16 cellular contexts compared by ENCODE assay signal in the genomic region with DNA sequence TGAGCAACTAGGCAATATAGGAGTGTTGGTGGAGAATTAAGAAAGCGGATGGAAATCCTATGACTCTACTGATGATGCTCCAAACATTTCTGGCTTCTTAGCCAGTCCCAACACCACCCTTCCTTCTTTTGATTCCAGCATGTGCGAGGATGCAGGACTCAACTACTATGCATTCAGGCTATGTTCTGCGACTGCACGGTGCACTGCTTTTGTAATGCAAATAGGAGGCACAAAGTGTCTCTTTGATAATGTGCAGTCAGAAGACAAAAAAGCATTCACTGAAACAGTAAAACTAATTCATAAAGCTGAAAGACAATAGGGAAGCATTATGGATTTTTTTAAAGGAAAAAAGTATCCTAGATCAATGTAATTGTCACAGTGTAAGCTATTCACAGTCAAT.
"Had no signal": no experiment of that assay in that cellular context is flagged by ENCODE, and none has a peak within 500 bp of the region (broad histone marks: within the 10 kb centered on the region; RNA-seq: fewer than 3 reads in every experiment).

No MANE protein-coding gene starts in this region.

- H3K4me3 ChIP-seq: prostate gland, spleen had no signal

- H3K36me3 Mint-ChIP-seq: activated CD4-positive, alpha-beta memory T cell treated with anti-CD3 and anti-CD28 coated beads for 36 hours; activated naive CD8-positive, alpha-beta T cell treated with anti-CD3 and anti-CD28 coated beads, Interleukin-2, amount 10 ng/mL, durations not matched to agents 7 days and 5 days; memory B cell; stimulated activated memory B cell treated with anti-CD40 and anti-IgM and Interleukin-4, amounts not matched to agents 10 μg/mL and 1 μg/mL and 100 μg/mL, for 72 hours had no signal

- H3K4me3 Mint-ChIP-seq: activated CD4-positive, alpha-beta memory T cell treated with anti-CD3 and anti-CD28 coated beads for 36 hours; activated naive CD8-positive, alpha-beta T cell treated with anti-CD3 and anti-CD28 coated beads, Interleukin-2, amount 10 ng/mL, durations not matched to agents 7 days and 5 days; memory B cell; stimulated activated memory B cell treated with anti-CD40 and anti-IgM and Interleukin-4, amounts not matched to agents 10 μg/mL and 1 μg/mL and 100 μg/mL, for 72 hours had no signal

- H3K27ac Mint-ChIP-seq: activated CD4-positive, alpha-beta memory T cell treated with anti-CD3 and anti-CD28 coated beads for 36 hours; activated naive CD8-positive, alpha-beta T cell treated with anti-CD3 and anti-CD28 coated beads, Interleukin-2, amount 10 ng/mL, durations not matched to agents 7 days and 5 days; memory B cell; stimulated activated memory B cell treated with anti-CD40 and anti-IgM and Interleukin-4, amounts not matched to agents 10 μg/mL and 1 μg/mL and 100 μg/mL, for 72 hours had no signal

- H3K27me3 ChIP-seq: spleen had no signal

- H3K27me3 Mint-ChIP-seq: stimulated activated memory B cell treated with anti-CD40 and anti-IgM and Interleukin-4, amounts not matched to agents 10 μg/mL and 1 μg/mL and 100 μg/mL, for 72 hours had no signal

- H3K9me3 ChIP-seq: prostate gland, spleen had no signal

- H3K36me3 ChIP-seq: prostate gland, spleen had no signal

- ATAC-seq: left lobe of liver; sciatic nerve; stimulated activated memory B cell treated with anti-CD40 and anti-IgM and Interleukin-4, amounts not matched to agents 10 μg/mL and 1 μg/mL and 100 μg/mL, for 72 hours had no signal

- H3K27ac ChIP-seq: epithelial cell of prostate, prostate gland, spleen, VCaP had no signal

- H3K4me1 ChIP-seq: prostate gland had no signal

- DNase-seq: activated CD4-positive, alpha-beta memory T cell treated with anti-CD3 and anti-CD28 coated beads for 36 hours; activated naive CD8-positive, alpha-beta T cell treated with anti-CD3 and anti-CD28 coated beads, Interleukin-2, amount 10 ng/mL, durations not matched to agents 7 days and 5 days; cortex of kidney; effector memory CD4-positive, alpha-beta T cell; spleen; stimulated activated CD4-positive, alpha-beta T cell treated with anti-CD3 and anti-CD28 coated beads, Interleukin-1b, Interleukin-23, amount 100 ng/mL, for 48 hours; T-helper 9 cell; trophoblast cell had no signal

- FAIRE-seq: astrocyte had no signal

- H3K4me1 Mint-ChIP-seq: activated naive CD8-positive, alpha-beta T cell treated with anti-CD3 and anti-CD28 coated beads, Interleukin-2, amount 10 ng/mL, durations not matched to agents 7 days and 5 days; memory B cell; stimulated activated memory B cell treated with anti-CD40 and anti-IgM and Interleukin-4, amounts not matched to agents 10 μg/mL and 1 μg/mL and 100 μg/mL, for 72 hours had no signal

- H3K9me3 Mint-ChIP-seq: activated CD4-positive, alpha-beta memory T cell treated with anti-CD3 and anti-CD28 coated beads for 36 hours; activated naive CD8-positive, alpha-beta T cell treated with anti-CD3 and anti-CD28 coated beads, Interleukin-2, amount 10 ng/mL, durations not matched to agents 7 days and 5 days; memory B cell; stimulated activated memory B cell treated with anti-CD40 and anti-IgM and Interleukin-4, amounts not matched to agents 10 μg/mL and 1 μg/mL and 100 μg/mL, for 72 hours had no signal
